2 cellular contexts compared by ENCODE assay signal in the genomic region with DNA sequence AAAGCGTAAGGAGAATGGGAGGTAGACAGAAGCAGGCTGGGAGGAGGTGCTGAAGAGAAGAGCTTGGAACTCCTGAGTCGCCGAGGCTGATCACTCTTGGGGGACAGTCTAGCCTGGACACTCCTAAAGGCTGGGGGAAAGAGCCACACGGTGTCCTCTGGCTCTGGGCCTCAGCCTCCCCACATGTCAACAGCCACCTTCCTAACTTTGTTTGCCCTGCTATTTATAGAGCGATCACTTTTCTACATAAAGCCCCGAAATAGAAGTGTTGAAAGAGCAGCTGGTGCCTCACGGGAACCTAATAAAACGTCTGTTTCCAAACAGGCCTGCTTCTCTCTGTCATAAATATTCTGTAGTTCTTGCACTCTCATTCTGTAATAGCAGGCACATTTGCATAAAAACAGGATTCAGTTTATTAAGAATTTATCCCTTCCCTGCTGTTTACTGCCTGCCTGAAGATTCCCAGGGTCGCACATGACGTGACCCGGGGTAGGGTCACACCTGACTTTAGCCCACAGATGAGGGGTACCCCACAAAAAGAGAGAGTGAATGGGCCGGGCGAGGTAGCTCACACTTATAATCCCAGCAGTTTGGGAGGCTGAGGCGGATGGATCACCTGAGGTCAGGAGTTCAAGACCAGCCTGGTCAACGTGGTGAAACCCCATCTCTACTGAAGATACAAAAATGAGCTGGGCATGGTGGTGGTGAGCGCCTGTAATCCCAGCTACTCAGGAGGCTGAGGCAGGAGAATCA.
TF ChIP-seq lines count a peak whose summit lies in the region.

No MANE protein-coding gene starts in this region.

TF ChIP-seq in liver, 16 proteins besides CTCF, POLR2A, EP300 and RAD21 (continued from another document):
- TF ChIP-seq, protein P1, sequence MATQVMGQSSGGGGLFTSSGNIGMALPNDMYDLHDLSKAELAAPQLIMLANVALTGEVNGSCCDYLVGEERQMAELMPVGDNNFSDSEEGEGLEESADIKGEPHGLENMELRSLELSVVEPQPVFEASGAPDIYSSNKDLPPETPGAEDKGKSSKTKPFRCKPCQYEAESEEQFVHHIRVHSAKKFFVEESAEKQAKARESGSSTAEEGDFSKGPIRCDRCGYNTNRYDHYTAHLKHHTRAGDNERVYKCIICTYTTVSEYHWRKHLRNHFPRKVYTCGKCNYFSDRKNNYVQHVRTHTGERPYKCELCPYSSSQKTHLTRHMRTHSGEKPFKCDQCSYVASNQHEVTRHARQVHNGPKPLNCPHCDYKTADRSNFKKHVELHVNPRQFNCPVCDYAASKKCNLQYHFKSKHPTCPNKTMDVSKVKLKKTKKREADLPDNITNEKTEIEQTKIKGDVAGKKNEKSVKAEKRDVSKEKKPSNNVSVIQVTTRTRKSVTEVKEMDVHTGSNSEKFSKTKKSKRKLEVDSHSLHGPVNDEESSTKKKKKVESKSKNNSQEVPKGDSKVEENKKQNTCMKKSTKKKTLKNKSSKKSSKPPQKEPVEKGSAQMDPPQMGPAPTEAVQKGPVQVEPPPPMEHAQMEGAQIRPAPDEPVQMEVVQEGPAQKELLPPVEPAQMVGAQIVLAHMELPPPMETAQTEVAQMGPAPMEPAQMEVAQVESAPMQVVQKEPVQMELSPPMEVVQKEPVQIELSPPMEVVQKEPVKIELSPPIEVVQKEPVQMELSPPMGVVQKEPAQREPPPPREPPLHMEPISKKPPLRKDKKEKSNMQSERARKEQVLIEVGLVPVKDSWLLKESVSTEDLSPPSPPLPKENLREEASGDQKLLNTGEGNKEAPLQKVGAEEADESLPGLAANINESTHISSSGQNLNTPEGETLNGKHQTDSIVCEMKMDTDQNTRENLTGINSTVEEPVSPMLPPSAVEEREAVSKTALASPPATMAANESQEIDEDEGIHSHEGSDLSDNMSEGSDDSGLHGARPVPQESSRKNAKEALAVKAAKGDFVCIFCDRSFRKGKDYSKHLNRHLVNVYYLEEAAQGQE (IDR thresholded peaks at IDR 0.05) = no peak
- peak; percentile 28 to 46 for TF ChIP-seq RXRA (IDR thresholded peaks at IDR 0.05)
TF ChIP-seq in liver: peak in this region for 5.

TF ChIP-seq in HepG2, 621 proteins besides CTCF, POLR2A, EP300 and RAD21 (continued from another document):
- TF ChIP-seq, protein P2, sequence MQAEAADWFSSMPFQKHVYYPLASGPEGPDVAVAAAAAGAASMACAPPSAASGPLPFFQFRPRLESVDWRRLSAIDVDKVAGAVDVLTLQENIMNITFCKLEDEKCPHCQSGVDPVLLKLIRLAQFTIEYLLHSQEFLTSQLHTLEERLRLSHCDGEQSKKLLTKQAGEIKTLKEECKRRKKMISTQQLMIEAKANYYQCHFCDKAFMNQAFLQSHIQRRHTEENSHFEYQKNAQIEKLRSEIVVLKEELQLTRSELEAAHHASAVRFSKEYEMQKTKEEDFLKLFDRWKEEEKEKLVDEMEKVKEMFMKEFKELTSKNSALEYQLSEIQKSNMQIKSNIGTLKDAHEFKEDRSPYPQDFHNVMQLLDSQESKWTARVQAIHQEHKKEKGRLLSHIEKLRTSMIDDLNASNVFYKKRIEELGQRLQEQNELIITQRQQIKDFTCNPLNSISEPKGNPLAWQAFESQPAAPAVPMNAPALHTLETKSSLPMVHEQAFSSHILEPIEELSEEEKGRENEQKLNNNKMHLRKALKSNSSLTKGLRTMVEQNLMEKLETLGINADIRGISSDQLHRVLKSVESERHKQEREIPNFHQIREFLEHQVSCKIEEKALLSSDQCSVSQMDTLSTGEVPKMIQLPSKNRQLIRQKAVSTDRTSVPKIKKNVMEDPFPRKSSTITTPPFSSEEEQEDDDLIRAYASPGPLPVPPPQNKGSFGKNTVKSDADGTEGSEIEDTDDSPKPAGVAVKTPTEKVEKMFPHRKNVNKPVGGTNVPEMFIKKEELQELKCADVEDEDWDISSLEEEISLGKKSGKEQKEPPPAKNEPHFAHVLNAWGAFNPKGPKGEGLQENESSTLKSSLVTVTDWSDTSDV (CRISPR knock-in tag; IDR thresholded peaks at IDR 0.05) = no peak
- TF ChIP-seq ZNF577 (CRISPR knock-in tag; IDR thresholded peaks at IDR 0.05; ENCODE audit: borderline replicate concordance, low read depth) = no peak
- TF ChIP-seq ZNF501 (CRISPR knock-in tag; IDR thresholded peaks at IDR 0.05) = no peak
- TF ChIP-seq, protein P3, sequence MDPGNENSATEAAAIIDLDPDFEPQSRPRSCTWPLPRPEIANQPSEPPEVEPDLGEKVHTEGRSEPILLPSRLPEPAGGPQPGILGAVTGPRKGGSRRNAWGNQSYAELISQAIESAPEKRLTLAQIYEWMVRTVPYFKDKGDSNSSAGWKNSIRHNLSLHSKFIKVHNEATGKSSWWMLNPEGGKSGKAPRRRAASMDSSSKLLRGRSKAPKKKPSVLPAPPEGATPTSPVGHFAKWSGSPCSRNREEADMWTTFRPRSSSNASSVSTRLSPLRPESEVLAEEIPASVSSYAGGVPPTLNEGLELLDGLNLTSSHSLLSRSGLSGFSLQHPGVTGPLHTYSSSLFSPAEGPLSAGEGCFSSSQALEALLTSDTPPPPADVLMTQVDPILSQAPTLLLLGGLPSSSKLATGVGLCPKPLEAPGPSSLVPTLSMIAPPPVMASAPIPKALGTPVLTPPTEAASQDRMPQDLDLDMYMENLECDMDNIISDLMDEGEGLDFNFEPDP (CRISPR knock-in tag; conservative IDR thresholded peaks at IDR 0.05) = no peak
- no peak for TF ChIP-seq ZNF292 (CRISPR knock-in tag; IDR thresholded peaks at IDR 0.05; ENCODE audit: borderline replicate concordance, low read depth)
- no peak for TF ChIP-seq ZNF564 (CRISPR knock-in tag; IDR thresholded peaks at IDR 0.05)
- no peak for TF ChIP-seq POLR2AphosphoS2 (IDR thresholded peaks at IDR 0.05; ENCODE audit: low read depth, low read length)
- no peak for TF ChIP-seq KLF15 (CRISPR knock-in tag; IDR thresholded peaks at IDR 0.05; ENCODE audit: borderline replicate concordance)
- no peak for TF ChIP-seq SIX1 (CRISPR knock-in tag; IDR thresholded peaks at IDR 0.05; ENCODE audit: borderline replicate concordance)
- no peak for TF ChIP-seq ARNTL (CRISPR knock-in tag; IDR thresholded peaks at IDR 0.05)
